35 cellular contexts compared by ENCODE assay signal in genomic region chr1:22127248-22127647, GRCh38. TPM values are rescaled to one million over a fixed set of nuclear protein-coding genes. Genes with fewer than 3 reads are reported as not detected.
"Had no signal": no experiment of that assay in that cellular context is flagged by ENCODE, and none has a peak within 500 bp of the region (broad histone marks: within the 10 kb centered on the region; RNA-seq: fewer than 3 reads in every experiment).

No MANE protein-coding gene starts in this region.

- H3K27ac ChIP-seq: cardiac muscle cell, KMS-11, PC-9, VCaP had no signal

- ATAC-seq: activated T-cell treated with anti-CD3 and anti-CD28 coated beads, Interleukin-2, amount 50 U/mL, for 72 hours; activated T-helper 17 cell treated with anti-CD3 and anti-CD28 coated beads, Interleukin-2, amount 50 U/mL, for 72 hours had no signal

- H3K9ac ChIP-seq: KMS-11 had no signal

- DNase-seq: activated B cell treated with CpG ODN at 0.5 μM for 24 hours; activated CD4-positive, alpha-beta memory T cell treated with anti-CD3 and anti-CD28 coated beads for 36 hours; activated CD4-positive, alpha-beta T cell treated with anti-CD3 and anti-CD28 coated beads for 4 hours; activated CD4-positive, alpha-beta T cell treated with anti-CD3 and anti-CD28 coated beads, Interleukin-2, amount 50 U/mL, for 1 hour; activated CD4-positive, CD25-positive, alpha-beta regulatory T cell treated with anti-CD3 and anti-CD28 coated beads, Interleukin-2, amount 50 U/mL, for 72 hours; activated effector memory CD4-positive, alpha-beta T cell treated with anti-CD3 and anti-CD28 coated beads, Interleukin-2, amount 50 U/mL, for 16 hours; activated naive CD4-positive, alpha-beta T cell; activated naive CD4-positive, alpha-beta T cell treated with anti-CD3 and anti-CD28 coated beads, Interleukin-2, amount 50 U/mL, for 16 hours; activated naive CD8-positive, alpha-beta T cell treated with anti-CD3 and anti-CD28 coated beads for 36 hours; activated T-cell treated with anti-CD3 and anti-CD28 coated beads, Interleukin-2, amount 50 U/mL, for 1 hour; activated T-cell treated with anti-CD3 and anti-CD28 coated beads, Interleukin-2, amount 50 U/mL, for 72 hours; amniotic stem cell; aorta; MM.1S; MV-4-11; NCI-H1092; NCI-H1436 treated with DMSO at 0.1 percent for 48 hours; NCI-H1694 treated with DMSO at 0.1 percent for 48 hours; NCI-H2029; NCI-H345; NCI-H524 treated with DMSO at 0.1 percent for 48 hours; PC-9; Right ventricle myocardium superior; SW 1271; T-helper 1 cell; T-helper 2 cell; T-helper 9 cell had no signal

- FAIRE-seq: RCC 7860 had no signal

- H3K36me3 ChIP-seq: cardiac muscle cell had no signal

- H3K4me2 ChIP-seq: KMS-11, PC-9 had no signal

- H2AFZ ChIP-seq: PC-9 had no signal

- H3K4me3 ChIP-seq: cardiac muscle cell, PC-9 had no signal

RNA-seq across cellular contexts. Expression of gene WNT4, which starts 15.6 kb away (rescaled TPM):
- total RNA-seq: activated CD4-positive, alpha-beta memory T cell treated with anti-CD3 and anti-CD28 coated beads for 36 hours; activated CD8-positive, alpha-beta memory T cell treated with anti-CD3 and anti-CD28 coated beads for 36 hours; activated naive CD8-positive, alpha-beta T cell treated with anti-CD3 and anti-CD28 coated beads for 36 hours; activated T-cell treated with anti-CD3 and anti-CD28 coated beads, Interleukin-2, amount 50 U/mL, for 72 hours; activated T-helper 17 cell treated with anti-CD3 and anti-CD28 coated beads, Interleukin-2, amount 50 U/mL, for 72 hours; aorta; cardiac muscle cell; LHCN-M2; OCI-LY7; Right ventricle myocardium superior had no signal
- polyA plus RNA-seq: aorta, cardiac muscle cell had no signal
